ENCODE assay signal across 1 cellular context in genomic region chr15:50182233-50183013, GRCh38.
A peak's percentile ranks its signal among the peaks of the same experiment; 100 is the strongest.
TF ChIP-seq lines count a peak whose summit lies in the region.

No MANE protein-coding gene starts in this region.

TF ChIP-seq in K562, 482 proteins besides CTCF, POLR2A, EP300 and RAD21 (continued from another document):
- TF ChIP-seq, protein P1, sequence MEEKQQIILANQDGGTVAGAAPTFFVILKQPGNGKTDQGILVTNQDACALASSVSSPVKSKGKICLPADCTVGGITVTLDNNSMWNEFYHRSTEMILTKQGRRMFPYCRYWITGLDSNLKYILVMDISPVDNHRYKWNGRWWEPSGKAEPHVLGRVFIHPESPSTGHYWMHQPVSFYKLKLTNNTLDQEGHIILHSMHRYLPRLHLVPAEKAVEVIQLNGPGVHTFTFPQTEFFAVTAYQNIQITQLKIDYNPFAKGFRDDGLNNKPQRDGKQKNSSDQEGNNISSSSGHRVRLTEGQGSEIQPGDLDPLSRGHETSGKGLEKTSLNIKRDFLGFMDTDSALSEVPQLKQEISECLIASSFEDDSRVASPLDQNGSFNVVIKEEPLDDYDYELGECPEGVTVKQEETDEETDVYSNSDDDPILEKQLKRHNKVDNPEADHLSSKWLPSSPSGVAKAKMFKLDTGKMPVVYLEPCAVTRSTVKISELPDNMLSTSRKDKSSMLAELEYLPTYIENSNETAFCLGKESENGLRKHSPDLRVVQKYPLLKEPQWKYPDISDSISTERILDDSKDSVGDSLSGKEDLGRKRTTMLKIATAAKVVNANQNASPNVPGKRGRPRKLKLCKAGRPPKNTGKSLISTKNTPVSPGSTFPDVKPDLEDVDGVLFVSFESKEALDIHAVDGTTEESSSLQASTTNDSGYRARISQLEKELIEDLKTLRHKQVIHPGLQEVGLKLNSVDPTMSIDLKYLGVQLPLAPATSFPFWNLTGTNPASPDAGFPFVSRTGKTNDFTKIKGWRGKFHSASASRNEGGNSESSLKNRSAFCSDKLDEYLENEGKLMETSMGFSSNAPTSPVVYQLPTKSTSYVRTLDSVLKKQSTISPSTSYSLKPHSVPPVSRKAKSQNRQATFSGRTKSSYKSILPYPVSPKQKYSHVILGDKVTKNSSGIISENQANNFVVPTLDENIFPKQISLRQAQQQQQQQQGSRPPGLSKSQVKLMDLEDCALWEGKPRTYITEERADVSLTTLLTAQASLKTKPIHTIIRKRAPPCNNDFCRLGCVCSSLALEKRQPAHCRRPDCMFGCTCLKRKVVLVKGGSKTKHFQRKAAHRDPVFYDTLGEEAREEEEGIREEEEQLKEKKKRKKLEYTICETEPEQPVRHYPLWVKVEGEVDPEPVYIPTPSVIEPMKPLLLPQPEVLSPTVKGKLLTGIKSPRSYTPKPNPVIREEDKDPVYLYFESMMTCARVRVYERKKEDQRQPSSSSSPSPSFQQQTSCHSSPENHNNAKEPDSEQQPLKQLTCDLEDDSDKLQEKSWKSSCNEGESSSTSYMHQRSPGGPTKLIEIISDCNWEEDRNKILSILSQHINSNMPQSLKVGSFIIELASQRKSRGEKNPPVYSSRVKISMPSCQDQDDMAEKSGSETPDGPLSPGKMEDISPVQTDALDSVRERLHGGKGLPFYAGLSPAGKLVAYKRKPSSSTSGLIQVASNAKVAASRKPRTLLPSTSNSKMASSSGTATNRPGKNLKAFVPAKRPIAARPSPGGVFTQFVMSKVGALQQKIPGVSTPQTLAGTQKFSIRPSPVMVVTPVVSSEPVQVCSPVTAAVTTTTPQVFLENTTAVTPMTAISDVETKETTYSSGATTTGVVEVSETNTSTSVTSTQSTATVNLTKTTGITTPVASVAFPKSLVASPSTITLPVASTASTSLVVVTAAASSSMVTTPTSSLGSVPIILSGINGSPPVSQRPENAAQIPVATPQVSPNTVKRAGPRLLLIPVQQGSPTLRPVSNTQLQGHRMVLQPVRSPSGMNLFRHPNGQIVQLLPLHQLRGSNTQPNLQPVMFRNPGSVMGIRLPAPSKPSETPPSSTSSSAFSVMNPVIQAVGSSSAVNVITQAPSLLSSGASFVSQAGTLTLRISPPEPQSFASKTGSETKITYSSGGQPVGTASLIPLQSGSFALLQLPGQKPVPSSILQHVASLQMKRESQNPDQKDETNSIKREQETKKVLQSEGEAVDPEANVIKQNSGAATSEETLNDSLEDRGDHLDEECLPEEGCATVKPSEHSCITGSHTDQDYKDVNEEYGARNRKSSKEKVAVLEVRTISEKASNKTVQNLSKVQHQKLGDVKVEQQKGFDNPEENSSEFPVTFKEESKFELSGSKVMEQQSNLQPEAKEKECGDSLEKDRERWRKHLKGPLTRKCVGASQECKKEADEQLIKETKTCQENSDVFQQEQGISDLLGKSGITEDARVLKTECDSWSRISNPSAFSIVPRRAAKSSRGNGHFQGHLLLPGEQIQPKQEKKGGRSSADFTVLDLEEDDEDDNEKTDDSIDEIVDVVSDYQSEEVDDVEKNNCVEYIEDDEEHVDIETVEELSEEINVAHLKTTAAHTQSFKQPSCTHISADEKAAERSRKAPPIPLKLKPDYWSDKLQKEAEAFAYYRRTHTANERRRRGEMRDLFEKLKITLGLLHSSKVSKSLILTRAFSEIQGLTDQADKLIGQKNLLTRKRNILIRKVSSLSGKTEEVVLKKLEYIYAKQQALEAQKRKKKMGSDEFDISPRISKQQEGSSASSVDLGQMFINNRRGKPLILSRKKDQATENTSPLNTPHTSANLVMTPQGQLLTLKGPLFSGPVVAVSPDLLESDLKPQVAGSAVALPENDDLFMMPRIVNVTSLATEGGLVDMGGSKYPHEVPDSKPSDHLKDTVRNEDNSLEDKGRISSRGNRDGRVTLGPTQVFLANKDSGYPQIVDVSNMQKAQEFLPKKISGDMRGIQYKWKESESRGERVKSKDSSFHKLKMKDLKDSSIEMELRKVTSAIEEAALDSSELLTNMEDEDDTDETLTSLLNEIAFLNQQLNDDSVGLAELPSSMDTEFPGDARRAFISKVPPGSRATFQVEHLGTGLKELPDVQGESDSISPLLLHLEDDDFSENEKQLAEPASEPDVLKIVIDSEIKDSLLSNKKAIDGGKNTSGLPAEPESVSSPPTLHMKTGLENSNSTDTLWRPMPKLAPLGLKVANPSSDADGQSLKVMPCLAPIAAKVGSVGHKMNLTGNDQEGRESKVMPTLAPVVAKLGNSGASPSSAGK (IDR thresholded peaks at IDR 0.05) = no peak; the same call in 1 of the 2 replicates
- TF ChIP-seq RBM17 (IDR thresholded peaks at IDR 0.05; ENCODE audit: borderline replicate concordance, low read depth, low read length) = no peak
- no peak for TF ChIP-seq TARDBP (IDR thresholded peaks at IDR 0.05)
- TF ChIP-seq KDM4B (IDR thresholded peaks at IDR 0.05; ENCODE audit: borderline replicate concordance in 2 of 2, low read depth in 1 of 2) = no peak
- TF ChIP-seq, protein P2, sequence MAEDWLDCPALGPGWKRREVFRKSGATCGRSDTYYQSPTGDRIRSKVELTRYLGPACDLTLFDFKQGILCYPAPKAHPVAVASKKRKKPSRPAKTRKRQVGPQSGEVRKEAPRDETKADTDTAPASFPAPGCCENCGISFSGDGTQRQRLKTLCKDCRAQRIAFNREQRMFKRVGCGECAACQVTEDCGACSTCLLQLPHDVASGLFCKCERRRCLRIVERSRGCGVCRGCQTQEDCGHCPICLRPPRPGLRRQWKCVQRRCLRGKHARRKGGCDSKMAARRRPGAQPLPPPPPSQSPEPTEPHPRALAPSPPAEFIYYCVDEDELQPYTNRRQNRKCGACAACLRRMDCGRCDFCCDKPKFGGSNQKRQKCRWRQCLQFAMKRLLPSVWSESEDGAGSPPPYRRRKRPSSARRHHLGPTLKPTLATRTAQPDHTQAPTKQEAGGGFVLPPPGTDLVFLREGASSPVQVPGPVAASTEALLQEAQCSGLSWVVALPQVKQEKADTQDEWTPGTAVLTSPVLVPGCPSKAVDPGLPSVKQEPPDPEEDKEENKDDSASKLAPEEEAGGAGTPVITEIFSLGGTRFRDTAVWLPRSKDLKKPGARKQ (CRISPR knock-in tag; IDR thresholded peaks at IDR 0.05) = peak; percentile 76; the same call in 1 of the 2 replicates
- no peak for TF ChIP-seq CCAR2 (IDR thresholded peaks at IDR 0.05; ENCODE audit: low read depth, low read length)
- TF ChIP-seq KAT7 (CRISPR knock-in tag; IDR thresholded peaks at IDR 0.05; ENCODE audit: borderline replicate concordance) = 0 out of 2 replicates have a peak, but pooled peaks have one; percentile 66
- TF ChIP-seq E2F6 (IDR thresholded peaks at IDR 0.05; ENCODE audit: borderline replicate concordance in 1 of 2, extremely low read depth in 1 of 2, insufficient read depth in 1 of 2, insufficient read length in 1 of 2, low read depth in 1 of 2, low read length in 1 of 2, poor library complexity in 1 of 2, severe bottlenecking in 1 of 2) = peak; percentile 25 to 89
- 0 out of 2 replicates have a peak, but pooled peaks have one; percentile 66 for TF ChIP-seq HNRNPL (IDR thresholded peaks at IDR 0.05; ENCODE audit: low read depth, low read length)
- TF ChIP-seq ZNF431 (CRISPR knock-in tag; IDR thresholded peaks at IDR 0.05) = peak; percentile 28; the same call in 1 of the 2 replicates
- TF ChIP-seq, protein P3, sequence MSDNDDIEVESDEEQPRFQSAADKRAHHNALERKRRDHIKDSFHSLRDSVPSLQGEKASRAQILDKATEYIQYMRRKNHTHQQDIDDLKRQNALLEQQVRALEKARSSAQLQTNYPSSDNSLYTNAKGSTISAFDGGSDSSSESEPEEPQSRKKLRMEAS (CRISPR knock-in tag; IDR thresholded peaks at IDR 0.05) = peak; percentile 8; the same call in 1 of the 2 replicates
- TF ChIP-seq, protein P4, sequence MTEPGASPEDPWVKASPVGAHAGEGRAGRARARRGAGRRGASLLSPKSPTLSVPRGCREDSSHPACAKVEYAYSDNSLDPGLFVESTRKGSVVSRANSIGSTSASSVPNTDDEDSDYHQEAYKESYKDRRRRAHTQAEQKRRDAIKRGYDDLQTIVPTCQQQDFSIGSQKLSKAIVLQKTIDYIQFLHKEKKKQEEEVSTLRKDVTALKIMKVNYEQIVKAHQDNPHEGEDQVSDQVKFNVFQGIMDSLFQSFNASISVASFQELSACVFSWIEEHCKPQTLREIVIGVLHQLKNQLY (CRISPR knock-in tag; conservative IDR thresholded peaks at IDR 0.05) = 0 out of 4 replicates have a peak, but pooled peaks of 1 of the 2 experiments have one; percentile 12
- TF ChIP-seq SAP30 (IDR thresholded peaks at IDR 0.05; ENCODE audit: borderline replicate concordance, insufficient read depth, low read depth, low read length, poor library complexity, severe bottlenecking) = peak; percentile 83
- TF ChIP-seq GATAD2B (IDR thresholded peaks at IDR 0.05; ENCODE audit: borderline replicate concordance) = peak; percentile 83
- no peak for TF ChIP-seq ZNF717 (CRISPR knock-in tag; IDR thresholded peaks at IDR 0.05)
- peak; percentile 91 for TF ChIP-seq RBBP5 (IDR thresholded peaks at IDR 0.05; ENCODE audit: borderline replicate concordance, insufficient read depth, low read length, poor library complexity, severe bottlenecking)
- no peak for TF ChIP-seq SMC3 (conservative IDR thresholded peaks at IDR 0.05; ENCODE audit: insufficient read depth, low read depth, low read length)
- TF ChIP-seq, protein P5, sequence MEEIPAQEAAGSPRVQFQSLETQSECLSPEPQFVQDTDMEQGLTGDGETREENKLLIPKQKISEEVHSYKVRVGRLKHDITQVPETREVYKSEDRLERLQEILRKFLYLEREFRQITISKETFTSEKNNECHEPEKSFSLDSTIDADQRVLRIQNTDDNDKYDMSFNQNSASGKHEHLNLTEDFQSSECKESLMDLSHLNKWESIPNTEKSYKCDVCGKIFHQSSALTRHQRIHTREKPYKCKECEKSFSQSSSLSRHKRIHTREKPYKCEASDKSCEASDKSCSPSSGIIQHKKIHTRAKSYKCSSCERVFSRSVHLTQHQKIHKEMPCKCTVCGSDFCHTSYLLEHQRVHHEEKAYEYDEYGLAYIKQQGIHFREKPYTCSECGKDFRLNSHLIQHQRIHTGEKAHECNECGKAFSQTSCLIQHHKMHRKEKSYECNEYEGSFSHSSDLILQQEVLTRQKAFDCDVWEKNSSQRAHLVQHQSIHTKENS (CRISPR knock-in tag; IDR thresholded peaks at IDR 0.05) = no peak
- TF ChIP-seq ZNF212 (CRISPR knock-in tag; IDR thresholded peaks at IDR 0.05) = no peak
- no peak for TF ChIP-seq NFRKB (IDR thresholded peaks at IDR 0.05; ENCODE audit: low read depth)
- no peak for TF ChIP-seq KHSRP (IDR thresholded peaks at IDR 0.05)
- TF ChIP-seq, protein P6, sequence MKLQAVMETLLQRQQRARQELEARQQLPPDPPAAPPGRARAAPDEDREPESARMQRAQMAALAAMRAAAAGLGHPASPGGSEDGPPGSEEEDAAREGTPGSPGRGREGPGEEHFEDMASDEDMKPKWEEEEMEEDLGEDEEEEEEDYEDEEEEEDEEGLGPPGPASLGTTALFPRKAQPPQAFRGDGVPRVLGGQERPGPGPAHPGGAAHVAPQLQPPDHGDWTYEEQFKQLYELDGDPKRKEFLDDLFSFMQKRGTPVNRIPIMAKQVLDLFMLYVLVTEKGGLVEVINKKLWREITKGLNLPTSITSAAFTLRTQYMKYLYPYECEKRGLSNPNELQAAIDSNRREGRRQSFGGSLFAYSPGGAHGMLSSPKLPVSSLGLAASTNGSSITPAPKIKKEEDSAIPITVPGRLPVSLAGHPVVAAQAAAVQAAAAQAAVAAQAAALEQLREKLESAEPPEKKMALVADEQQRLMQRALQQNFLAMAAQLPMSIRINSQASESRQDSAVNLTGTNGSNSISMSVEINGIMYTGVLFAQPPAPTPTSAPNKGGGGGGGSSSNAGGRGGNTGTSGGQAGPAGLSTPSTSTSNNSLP (IDR thresholded peaks at IDR 0.05; ENCODE audit: borderline replicate concordance, low read depth, low read length) = no peak
- no peak; the same call in 1 of the 2 replicates for TF ChIP-seq MTA3 (IDR thresholded peaks at IDR 0.05; ENCODE audit: borderline replicate concordance)
- no peak for TF ChIP-seq HDAC8 (tag; IDR thresholded peaks at IDR 0.05)
- no peak for TF ChIP-seq CTCFL (IDR thresholded peaks at IDR 0.05; ENCODE audit: borderline replicate concordance, insufficient read depth, low read depth, low read length, poor library complexity, severe bottlenecking)
- TF ChIP-seq ARID1B (IDR thresholded peaks at IDR 0.05) = no peak
- TF ChIP-seq PHF21A (IDR thresholded peaks at IDR 0.05; ENCODE audit: borderline replicate concordance, low read depth) = no peak
- TF ChIP-seq SIN3B (IDR thresholded peaks at IDR 0.05; ENCODE audit: low read depth) = peak; percentile 70
- 0 out of 2 replicates have a peak, but pooled peaks have one; percentile 29 for TF ChIP-seq HDAC2 (IDR thresholded peaks at IDR 0.05)
- no peak for TF ChIP-seq ZNF253 (CRISPR knock-in tag; conservative IDR thresholded peaks at IDR 0.05)
